ENCODE assay signal across 17 cellular contexts in the genomic region with DNA sequence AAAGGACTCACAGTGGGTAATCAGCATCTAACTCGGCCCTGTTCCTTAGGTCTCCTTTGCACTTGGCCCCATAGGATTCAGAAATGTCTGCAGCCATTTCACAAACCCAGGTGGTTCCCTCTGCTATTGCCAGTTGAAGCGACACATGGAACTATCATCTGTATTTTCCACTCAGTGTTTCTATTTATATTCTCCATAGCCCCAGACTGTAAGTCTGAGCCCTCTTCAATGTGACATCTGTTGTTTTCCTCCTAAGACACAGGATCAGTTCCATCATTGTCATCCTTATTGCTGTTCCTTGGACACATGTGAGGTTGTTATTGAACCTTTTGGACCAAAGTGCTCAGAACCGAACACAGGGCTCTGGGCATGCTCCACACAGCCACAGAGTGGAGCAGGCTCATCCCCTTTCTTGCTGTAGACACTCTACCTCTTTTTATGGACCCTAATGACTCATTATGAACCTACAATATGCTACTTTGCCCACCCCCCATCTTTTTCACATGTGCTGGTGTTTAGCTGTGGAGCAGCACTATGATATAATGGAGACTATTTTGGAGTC. TPM values are rescaled to one million over a fixed set of nuclear protein-coding genes. Genes with fewer than 3 reads are reported as not detected.
DNase-seq lines count a peak whose midpoint lies in the region; ATAC-seq and TF ChIP-seq lines count a peak whose summit lies in the region.
"Had no signal": no experiment of that assay in that cellular context is flagged by ENCODE, and none has a peak within 500 bp of the region (broad histone marks: within the 10 kb centered on the region; RNA-seq: fewer than 3 reads in every experiment).

No MANE protein-coding gene starts in this region.

- CTCF ChIA-PET in Calu3 (lab: Charles Lee): no interaction called here

- H3K9me3 ChIP-seq in right cardiac atrium (ENCODE audit: control insufficient read depth, low read length): no peaks in the 10 kb centered on the region
- H3K9me3 ChIP-seq: Caco-2 had no signal

- no peaks in the 10 kb centered on the region for H3K9me3 Mint-ChIP-seq in brain
- H3K9me3 Mint-ChIP-seq in Calu3 (ENCODE audit: low read depth, unreplicated experiment): no peaks in the 10 kb centered on the region

- no peak overlapping the region for H3K27ac ChIP-seq in right cardiac atrium (ENCODE audit: low read length)
- H3K27ac ChIP-seq: GM23248 had no signal

- ATAC-seq in Right ventricle myocardium inferior (peak; percentile 39), left cardiac atrium (no peak), right cardiac atrium (peak; percentile 35 to 52)

- TF ChIP-seq CTCF in brain (conservative IDR thresholded peaks at IDR 0.05): no peak
- TF ChIP-seq CTCF in Calu3 (IDR thresholded peaks at IDR 0.05; ENCODE audit: unreplicated experiment): no peak

- no peaks in the 10 kb centered on the region for H3K27me3 ChIP-seq in right cardiac atrium (ENCODE audit: control insufficient read depth, insufficient read depth)

- no peak overlapping the region for H3K4me3 ChIP-seq in right cardiac atrium (ENCODE audit: low read length)
- H3K4me3 ChIP-seq: GM23248 had no signal

- H3K36me3 Mint-ChIP-seq in brain (no peaks in the 10 kb centered on the region), Calu3 (ENCODE audit: insufficient read depth, unreplicated experiment) (no peaks in the 10 kb centered on the region)
- H3K36me3 Mint-ChIP-seq: CD14-positive monocyte had no signal

- DNase-seq in Right ventricle myocardium inferior (ENCODE audit: missing footprints) (no peak), left cardiac atrium (no peak), right cardiac atrium (no peak), Calu3 (no peak), posterior vena cava (ENCODE audit: low spot score) (no peak), AML-193 (lab: John Stamatoyannopoulos, UW) (no peak)
- DNase-seq in effector CD4-positive, alpha-beta T cell: no peak
- DNase-seq: Caco-2, DND-41, GF-D8, GM23248, NCI-H1417, NCI-H2081, NCI-H226, NCI-H774 had no signal

- 71% methylated on average over 3 of the region's 3 CpGs for WGBS in right cardiac atrium

- H3K27ac Mint-ChIP-seq in brain (peak overlapping the region in 3 of 5 experiments; percentile 29 to 83 (median 82)), Calu3 (ENCODE audit: unreplicated experiment) (no peak overlapping the region)
- H3K27ac Mint-ChIP-seq: CD14-positive monocyte had no signal

- H3K4me3 Mint-ChIP-seq in brain (peak overlapping the region in 1 of 5 experiments; percentile 13), Calu3 (ENCODE audit: low read depth, unreplicated experiment) (no peak overlapping the region)
- H3K4me3 Mint-ChIP-seq: CD14-positive monocyte had no signal

- intact Hi-C loops in Right ventricle myocardium inferior (cut with DNase I): no loop called here
- intact Hi-C loops in left cardiac atrium (cut with DNase I): no loop called here
- intact Hi-C loops in right cardiac atrium (cut with DNase I): no loop called here
- intact Hi-C loops in Calu3 (cut with micrococcal nuclease; ENCODE audit: unreplicated experiment): no loop called here
- intact Hi-C loops in posterior vena cava (cut with DNase I): no loop called here

- H3K4me1 ChIP-seq in right cardiac atrium (ENCODE audit: control insufficient read depth, insufficient read depth, low read length): no peaks in the 10 kb centered on the region
- H3K4me1 ChIP-seq: Caco-2 had no signal

- no TSS peak for BruUV-seq in Calu3 (replicated peaks; lab: Mats Ljungman, UMichigan)

- H3K27me3 Mint-ChIP-seq in brain (no peaks in the 10 kb centered on the region), Calu3 (ENCODE audit: unreplicated experiment) (no peaks in the 10 kb centered on the region)

- H3K4me1 Mint-ChIP-seq in brain: peaks cover 13% of the 10 kb centered on the region
- H3K4me1 Mint-ChIP-seq in Calu3 (ENCODE audit: low read depth, unreplicated experiment): no peaks in the 10 kb centered on the region
- H3K4me1 Mint-ChIP-seq: CD14-positive monocyte had no signal

RNA-seq across cellular contexts. Expression of gene GARNL3, which starts 36.4 kb away (rescaled TPM):
- total RNA-seq in Right ventricle myocardium inferior: 13.1 TPM
- total RNA-seq in left cardiac atrium: 10 to 100 TPM; 10.0 to 11.2 TPM
- 7.5 TPM for polyA plus RNA-seq in brain (ENCODE audit: insufficient read depth, low read depth, low replicate concordance)
- 10 to 100 TPM; 14.1 to 24.2 (median 17.3) TPM for total RNA-seq in right cardiac atrium
- 9.1 TPM for polyA plus RNA-seq in right cardiac atrium
- 2.8 and 3.3 TPM in 2 replicates for total RNA-seq in Calu3 (2022)
- 10 to 100 TPM; 38.5 to 40.4 TPM for total RNA-seq in posterior vena cava

Comparison
In these comparisons a context has a peak if more than half of its experiments do, and no peak if none do; other contexts are left out.
1. ATAC-seq: peak in Right ventricle myocardium inferior (single experiment) and right cardiac atrium (2 of 2); none in left cardiac atrium (0 of 2).